In the genomic region with DNA sequence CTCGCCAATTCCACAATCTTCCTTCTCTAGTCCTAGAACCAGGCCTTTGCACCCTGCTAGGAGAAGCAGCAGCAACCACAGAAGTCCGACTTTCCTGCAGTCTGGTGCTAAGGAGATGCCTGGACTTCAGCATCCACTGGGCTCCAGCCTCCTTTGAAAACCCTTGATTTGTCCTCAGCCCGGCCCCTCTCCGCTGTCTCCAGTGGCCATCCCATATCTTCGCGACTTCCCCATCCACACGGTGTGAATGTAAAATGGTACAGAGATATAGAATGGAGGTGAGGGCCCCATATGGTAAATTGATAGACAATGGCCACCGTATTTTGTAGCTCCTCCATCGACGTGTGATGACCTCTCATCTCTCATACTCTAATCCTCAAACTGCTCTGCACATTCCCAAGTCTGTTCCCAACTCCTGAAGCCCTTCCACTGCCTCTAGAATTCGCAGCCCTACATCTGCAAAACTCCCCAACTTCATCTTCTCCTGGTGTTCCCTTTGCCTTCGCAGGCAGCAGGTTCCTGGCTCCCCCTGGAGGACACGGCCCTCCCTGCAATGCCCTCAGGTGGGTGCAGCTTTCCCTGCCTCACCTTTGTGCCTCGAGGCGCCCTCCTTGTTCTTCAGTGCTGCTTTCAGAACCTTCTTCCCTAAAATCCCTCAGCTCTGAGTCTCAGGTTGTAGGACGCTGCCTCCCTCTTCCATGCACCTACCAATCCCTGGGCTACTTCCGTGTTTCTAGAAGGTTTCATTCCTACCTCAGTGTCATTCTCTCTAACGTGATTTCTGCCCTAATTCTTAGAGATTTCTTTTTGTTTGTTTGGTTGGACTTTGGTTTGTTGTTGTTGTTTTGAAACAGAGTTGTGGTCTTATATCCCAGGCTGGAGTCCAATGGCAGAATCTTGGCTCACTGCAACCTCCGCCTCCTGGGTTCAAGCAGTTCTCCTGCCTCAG, we compare ENCODE assay signal across 8 cellular contexts. TPM values are rescaled to one million over a fixed set of nuclear protein-coding genes. Genes with fewer than 3 reads are reported as not detected.
DNase-seq lines count a peak whose midpoint lies in the region; ATAC-seq and TF ChIP-seq lines count a peak whose summit lies in the region.

No MANE protein-coding gene starts in this region.

- H3K4me2 ChIP-seq in DND-41 (ENCODE audit: insufficient read depth, low read length): peak overlapping the region; percentile 23; the same call in 1 of the 2 replicates

- H3K4me1 ChIP-seq in DND-41 (ENCODE audit: insufficient read depth, low read length): peaks cover 3% of the 10 kb centered on the region; the same call in 1 of the 2 replicates

- H3K4me3 ChIP-seq in DND-41 (ENCODE audit: low read depth in 1 of 2, low read length in 2 of 2) (no peak overlapping the region), WI38 (ENCODE audit: low read depth, low read length) (no peak overlapping the region), brain microvascular endothelial cell (ENCODE audit: low read depth, low read length) (no peak overlapping the region)

- DNase-seq in DND-41: peak; percentile 70
- peak; percentile 19 to 29 for DNase-seq in Kasumi-1 (lab: John Stamatoyannopoulos, UW)
- DNase-seq in brain microvascular endothelial cell: no peak
- DNase-seq in left lobe of liver (ENCODE audit: low spot score): peak; percentile 72
- DNase-seq in stimulated activated CD8-positive, alpha-beta memory T cell treated with anti-CD3 and anti-CD28 coated beads, Interleukin-12 subunit alpha, Interleukin-12 subunit beta, amount 100 ng/mL, for 1 hour (ENCODE audit: low read depth): peak; percentile 58
- no peak for DNase-seq in GOT3 (lab: John Stamatoyannopoulos, UW)

- H3K9ac ChIP-seq in DND-41 (ENCODE audit: low read depth, low read length): no peak overlapping the region

- no peaks in the 10 kb centered on the region for H4K20me1 ChIP-seq in DND-41 (ENCODE audit: insufficient read depth, low read length)

- ATAC-seq in DND-41 (ENCODE audit: insufficient read depth, low read depth) (peak; percentile 85), left lobe of liver (peak; percentile 94), GM21619 (IDR thresholded peaks at IDR 0.05; ENCODE audit: unreplicated experiment) (no peak)

- TF ChIP-seq CTCF in DND-41 (IDR thresholded peaks at IDR 0.05; ENCODE audit: borderline replicate concordance, extremely low read depth, low read length, poor library complexity, severe bottlenecking): peak; percentile 97
- peak; percentile 93 for TF ChIP-seq CTCF in WI38 (IDR thresholded peaks at IDR 0.05; ENCODE audit: low read depth, low read length)
- TF ChIP-seq CTCF in brain microvascular endothelial cell (IDR thresholded peaks at IDR 0.05; ENCODE audit: low read depth, low read length, missing control alignments): peak; percentile 99

- H3K27me3 ChIP-seq in DND-41 (ENCODE audit: insufficient read depth, low read length, poor library complexity) (peaks cover 4% of the 10 kb centered on the region), brain microvascular endothelial cell (replicated peaks) (no peaks in the 10 kb centered on the region)

- peak overlapping the region; percentile 66 for H2AFZ ChIP-seq in DND-41 (ENCODE audit: low read depth, low read length)

- H3K79me2 ChIP-seq in DND-41 (ENCODE audit: insufficient read depth, low read length): no peaks in the 10 kb centered on the region

- H3K27ac ChIP-seq in DND-41 (ENCODE audit: low read length): no peak overlapping the region
- H3K27ac ChIP-seq in brain microvascular endothelial cell: no peak overlapping the region

- H3K9me3 ChIP-seq in DND-41 (ENCODE audit: insufficient read depth, low read length, severe bottlenecking): no peaks in the 10 kb centered on the region

- H3K36me3 ChIP-seq in DND-41 (ENCODE audit: insufficient read depth, low read length) (no peaks in the 10 kb centered on the region), brain microvascular endothelial cell (replicated peaks) (no peaks in the 10 kb centered on the region)

- in situ Hi-C loops in brain microvascular endothelial cell (cut with HindIII; ENCODE audit: low pct_ligation_motif_present, low sequenced_read_pairs): no loop called here

RNA-seq across cellular contexts. Expression of a gene that starts 36.7 kb away (rescaled TPM):
- 1,081 TPM for total RNA-seq in left lobe of liver

RNA-seq across cellular contexts. Expression of a gene that starts 50.1 kb away (rescaled TPM):
- 11.3 TPM for total RNA-seq in left lobe of liver

Comparison
In these comparisons a context has a peak if more than half of its experiments do, and no peak if none do; other contexts are left out.
1. DNase-seq: peak in DND-41 (single experiment), Kasumi-1 (2 of 2), left lobe of liver (single experiment) and stimulated activated CD8-positive, alpha-beta memory T cell treated with anti-CD3 and anti-CD28 coated beads, Interleukin-12 subunit alpha, Interleukin-12 subunit beta, amount 100 ng/mL, for 1 hour (single experiment); none in brain microvascular endothelial cell (single experiment) and GOT3 (single experiment).
2. Peak in every context shown above with its lines, with median percentiles within 50 percentile points of each other: CTCF ChIP-seq.